In genomic region chr10:130954326-130954905, GRCh38 we compare ENCODE assay signal across 17 cellular contexts.
DNase-seq lines count a peak whose midpoint lies in the region; ATAC-seq, FAIRE-seq and TF ChIP-seq lines count a peak whose summit lies in the region.
"Had no signal": no experiment of that assay in that cellular context is flagged by ENCODE, and none has a peak within 500 bp of the region (broad histone marks: within the 10 kb centered on the region; RNA-seq: fewer than 3 reads in every experiment).

No MANE protein-coding gene starts in this region.

- H3K27ac Mint-ChIP-seq in central memory CD8-positive, alpha-beta T cell (ENCODE audit: low read depth), result no peak overlapping the region
- H3K27ac Mint-ChIP-seq: CD8-positive, alpha-beta memory T cell had no signal

- H3K36me3 Mint-ChIP-seq in central memory CD8-positive, alpha-beta T cell (ENCODE audit: insufficient read depth), result no peaks in the 10 kb centered on the region
- H3K36me3 Mint-ChIP-seq: CD4-positive, CD25-positive, alpha-beta regulatory T cell; CD8-positive, alpha-beta memory T cell had no signal

- no peak for FAIRE-seq in D721Med (lab: Jason Lieb, UNC)
- FAIRE-seq: A204.1, G401.6, GM12891, GM19239 had no signal

- H3K9me3 Mint-ChIP-seq in central memory CD8-positive, alpha-beta T cell, result no peaks in the 10 kb centered on the region
- H3K9me3 Mint-ChIP-seq: CD4-positive, CD25-positive, alpha-beta regulatory T cell had no signal

- H3K27me3 Mint-ChIP-seq in central memory CD8-positive, alpha-beta T cell, result no peaks in the 10 kb centered on the region

- intact Hi-C loops in posterior vena cava (cut with DNase I), result no loop called here

- no peak overlapping the region for H3K4me3 Mint-ChIP-seq in central memory CD8-positive, alpha-beta T cell
- H3K4me3 Mint-ChIP-seq: CD4-positive, CD25-positive, alpha-beta regulatory T cell; CD8-positive, alpha-beta memory T cell had no signal

- no peak for TF ChIP-seq CTCF in D721Med (IDR thresholded peaks at IDR 0.05; ENCODE audit: insufficient read depth, missing control alignments)

- no peaks in the 10 kb centered on the region for H3K4me1 Mint-ChIP-seq in central memory CD8-positive, alpha-beta T cell
- H3K4me1 Mint-ChIP-seq: CD4-positive, CD25-positive, alpha-beta regulatory T cell; CD8-positive, alpha-beta memory T cell had no signal

- peak; percentile 14 for ATAC-seq in central memory CD8-positive, alpha-beta T cell (replicated peaks; ENCODE audit: extremely low read depth, poor library complexity, severe bottlenecking)

- peak; percentile 36 for DNase-seq in activated effector memory CD4-positive, alpha-beta T cell treated with anti-CD3 and anti-CD28 coated beads, Interleukin-2, amount 50 U/mL, for 16 hours
- DNase-seq in activated effector memory CD4-positive, alpha-beta T cell treated with Interleukin-2 at 50 U/mL for 16 hours, result no peak
- DNase-seq in central memory CD8-positive, alpha-beta T cell (ENCODE audit: low spot score in 2 of 2), result no peak
- peak; percentile 26 for DNase-seq in islet precursor cell
- DNase-seq in posterior vena cava (ENCODE audit: low spot score), result no peak
- DNase-seq in D721Med (ENCODE audit: insufficient read length, low spot score), result no peak
- DNase-seq: ACHN; BE2C; C1 segment of cervical spinal cord; CD4-positive, CD25-positive, alpha-beta regulatory T cell; CD8-positive, alpha-beta memory T cell; COR-L47; HCEC 1CT had no signal

Comparison
In these comparisons a context has a peak if more than half of its experiments do, and no peak if none do; other contexts are left out.
1. DNase-seq: peak in activated effector memory CD4-positive, alpha-beta T cell treated with anti-CD3 and anti-CD28 coated beads, Interleukin-2, amount 50 U/mL, for 16 hours (single experiment) and islet precursor cell (single experiment); none in activated effector memory CD4-positive, alpha-beta T cell treated with Interleukin-2 at 50 U/mL for 16 hours (single experiment), central memory CD8-positive, alpha-beta T cell (0 of 2), posterior vena cava (single experiment) and D721Med (single experiment).